Comparison of ENCODE assay signal across 10 cellular contexts in genomic region chr4:27278615-27279014, GRCh38.
DNase-seq lines count a peak whose midpoint lies in the region; ATAC-seq and TF ChIP-seq lines count a peak whose summit lies in the region.
"Had no signal": no experiment of that assay in that cellular context is flagged by ENCODE, and none has a peak within 500 bp of the region (broad histone marks: within the 10 kb centered on the region; RNA-seq: fewer than 3 reads in every experiment).

No MANE protein-coding gene starts in this region.

- ATAC-seq in WTC11 (peak; percentile 92), left colon (peak; percentile 33), GM19035 (IDR thresholded peaks at IDR 0.05; ENCODE audit: unreplicated experiment) (no peak)

- no peaks in the 10 kb centered on the region for H3K36me3 Mint-ChIP-seq in WTC11

- H3K9me3 Mint-ChIP-seq in WTC11 = peaks cover 3% of the 10 kb centered on the region

- no peak for TF ChIP-seq CTCF in WTC11 (IDR thresholded peaks at IDR 0.05)

- CTCF ChIA-PET in WTC11 (lab: Charles Lee) = no interaction called here

- POLR2A ChIA-PET in WTC11 (lab: Charles Lee) = interaction anchor here (0.6 to 1.0 kb wide), 2 partner anchors 9 to 63 kb away, joined by 3 to 18 read pairs; no protein-coding TSS in a partner anchor

- intact Hi-C loops in left colon (cut with DNase I, micrococcal nuclease) = no loop called here

- no peaks in the 10 kb centered on the region; the same call in 1 of the 2 replicates for H3K27me3 Mint-ChIP-seq in WTC11 (ENCODE audit: low read depth)

- no peaks in the 10 kb centered on the region for H3K4me1 Mint-ChIP-seq in WTC11

- H3K4me3 Mint-ChIP-seq in WTC11 = no peak overlapping the region

- DNase-seq in CD1c-positive myeloid dendritic cell (ENCODE audit: extremely low spot score) (peak; percentile 1), HPDE6-E6E7 (ENCODE audit: extremely low spot score) (peak; percentile 23), WTC11 (ENCODE audit: low spot score) (peak; percentile 63), left colon (peak in 1 of 2 donors; percentile 21), NCI-H524 (lab: John Stamatoyannopoulos, UW) (no peak), GF-D8 (lab: John Stamatoyannopoulos, UW) (no peak), NCI-H187 (lab: John Stamatoyannopoulos, UW) (no peak)
- DNase-seq: activated gamma-delta T cell, DMS79 had no signal

- no peak overlapping the region for H3K27ac Mint-ChIP-seq in WTC11

TF ChIP-seq in WTC11, 78 proteins besides CTCF, POLR2A, EP300 and RAD21:
- TF ChIP-seq ELF4 (CRISPR knock-in tag; IDR thresholded peaks at IDR 0.05; ENCODE audit: low read depth) (no peak), USF2 (CRISPR knock-in tag; IDR thresholded peaks at IDR 0.05) (no peak)
- TF ChIP-seq, protein P1, sequence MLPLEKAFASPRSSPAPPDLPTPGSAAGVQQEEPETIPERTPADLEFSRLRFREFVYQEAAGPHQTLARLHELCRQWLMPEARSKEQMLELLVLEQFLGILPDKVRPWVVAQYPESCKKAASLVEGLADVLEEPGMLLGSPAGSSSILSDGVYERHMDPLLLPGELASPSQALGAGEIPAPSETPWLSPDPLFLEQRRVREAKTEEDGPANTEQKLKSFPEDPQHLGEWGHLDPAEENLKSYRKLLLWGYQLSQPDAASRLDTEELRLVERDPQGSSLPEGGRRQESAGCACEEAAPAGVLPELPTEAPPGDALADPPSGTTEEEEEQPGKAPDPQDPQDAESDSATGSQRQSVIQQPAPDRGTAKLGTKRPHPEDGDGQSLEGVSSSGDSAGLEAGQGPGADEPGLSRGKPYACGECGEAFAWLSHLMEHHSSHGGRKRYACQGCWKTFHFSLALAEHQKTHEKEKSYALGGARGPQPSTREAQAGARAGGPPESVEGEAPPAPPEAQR (CRISPR knock-in tag; IDR thresholded peaks at IDR 0.05) = no peak
- TF ChIP-seq, protein P2, sequence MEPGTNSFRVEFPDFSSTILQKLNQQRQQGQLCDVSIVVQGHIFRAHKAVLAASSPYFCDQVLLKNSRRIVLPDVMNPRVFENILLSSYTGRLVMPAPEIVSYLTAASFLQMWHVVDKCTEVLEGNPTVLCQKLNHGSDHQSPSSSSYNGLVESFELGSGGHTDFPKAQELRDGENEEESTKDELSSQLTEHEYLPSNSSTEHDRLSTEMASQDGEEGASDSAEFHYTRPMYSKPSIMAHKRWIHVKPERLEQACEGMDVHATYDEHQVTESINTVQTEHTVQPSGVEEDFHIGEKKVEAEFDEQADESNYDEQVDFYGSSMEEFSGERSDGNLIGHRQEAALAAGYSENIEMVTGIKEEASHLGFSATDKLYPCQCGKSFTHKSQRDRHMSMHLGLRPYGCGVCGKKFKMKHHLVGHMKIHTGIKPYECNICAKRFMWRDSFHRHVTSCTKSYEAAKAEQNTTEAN (CRISPR knock-in tag; IDR thresholded peaks at IDR 0.05) = peak; percentile 32; the same call in 1 of the 2 replicates
- TF ChIP-seq, protein P3, sequence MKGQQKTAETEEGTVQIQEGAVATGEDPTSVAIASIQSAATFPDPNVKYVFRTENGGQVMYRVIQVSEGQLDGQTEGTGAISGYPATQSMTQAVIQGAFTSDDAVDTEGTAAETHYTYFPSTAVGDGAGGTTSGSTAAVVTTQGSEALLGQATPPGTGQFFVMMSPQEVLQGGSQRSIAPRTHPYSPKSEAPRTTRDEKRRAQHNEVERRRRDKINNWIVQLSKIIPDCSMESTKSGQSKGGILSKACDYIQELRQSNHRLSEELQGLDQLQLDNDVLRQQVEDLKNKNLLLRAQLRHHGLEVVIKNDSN (CRISPR knock-in tag; IDR thresholded peaks at IDR 0.05) = peak; percentile 18; the same call in 1 of the 2 replicates
TF ChIP-seq in WTC11: peak in this region for 2.

Comparison
In these comparisons a context has a peak if more than half of its experiments do, and no peak if none do; other contexts are left out.
1. DNase-seq: peak in CD1c-positive myeloid dendritic cell (single experiment), HPDE6-E6E7 (single experiment) and WTC11 (single experiment); none in NCI-H524 (0 of 2), GF-D8 (single experiment) and NCI-H187 (0 of 2).